ENCODE assay signal across 25 cellular contexts in the genomic region with DNA sequence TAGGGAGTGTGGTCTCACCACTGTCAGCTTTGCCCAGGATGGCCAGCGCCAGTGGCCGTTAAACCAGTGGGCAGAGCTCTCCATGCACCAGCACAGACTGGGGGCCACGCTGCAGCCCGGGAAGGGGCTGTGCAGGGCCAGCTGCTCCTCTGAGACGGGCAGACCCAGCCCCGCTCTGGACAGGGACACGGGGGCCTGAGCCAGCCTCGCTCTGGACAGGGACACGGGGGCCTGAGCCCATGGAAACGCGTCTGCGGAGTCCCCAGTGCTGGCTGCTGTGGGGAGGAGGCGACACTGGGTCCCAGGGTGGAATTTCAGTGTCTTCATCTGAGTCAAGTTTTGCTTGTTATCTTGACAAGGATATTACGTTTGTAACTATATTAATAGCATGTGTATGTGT.
"Had no signal": no experiment of that assay in that cellular context is flagged by ENCODE, and none has a peak within 500 bp of the region (broad histone marks: within the 10 kb centered on the region; RNA-seq: fewer than 3 reads in every experiment).

No MANE protein-coding gene starts in this region.

- H3K36me3 ChIP-seq: ovary, right lobe of liver, sigmoid colon, suprapubic skin, tibial artery, transverse colon, vagina had no signal

- H3K4me3 ChIP-seq: ovary, psoas muscle, right lobe of liver, sigmoid colon, suprapubic skin, testis, tibial artery, transverse colon, vagina had no signal

- H3K27me3 ChIP-seq: ovary, right lobe of liver, sigmoid colon, testis, transverse colon, vagina had no signal

- H3K4me1 ChIP-seq: parathyroid adenoma, psoas muscle, right lobe of liver, sigmoid colon, suprapubic skin, testis, tibial artery, transverse colon, vagina had no signal

- H3K9ac ChIP-seq: parathyroid adenoma had no signal

- H3K27ac ChIP-seq: ovary, parathyroid adenoma, psoas muscle, right lobe of liver, sigmoid colon, suprapubic skin, testis, tibial artery, transverse colon, vagina had no signal

- H2AFZ ChIP-seq: parathyroid adenoma had no signal

- ATAC-seq: naive thymus-derived CD8-positive, alpha-beta T cell; psoas muscle; right cardiac atrium; stimulated activated memory B cell treated with anti-CD40 and anti-IgM and Interleukin-4, amounts not matched to agents 10 μg/mL and 1 μg/mL and 100 μg/mL, for 72 hours; stimulated activated naive CD8-positive, alpha-beta T cell treated with anti-CD3 and anti-CD28 coated beads, Interleukin-15, amount 100 ng/mL, for 72 hours; stimulated activated naive CD8-positive, alpha-beta T cell treated with anti-CD3 and anti-CD28 coated beads, Interleukin-15, Interleukin-2, amounts not matched to agents 100 U/mL and 50 U/mL, for 24 hours had no signal

- H3K9me3 ChIP-seq: ovary, psoas muscle, right lobe of liver, sigmoid colon, suprapubic skin, testis, tibial artery, transverse colon, vagina had no signal

- DNase-seq: naive B cell; nephron progenitor cell; occipital lobe; ovary; psoas muscle; right cardiac atrium; sigmoid colon; small intestine; stimulated activated CD4-positive, alpha-beta T cell treated with anti-CD3 and anti-CD28 coated beads, Interleukin-12 subunit alpha, Interleukin-12 subunit beta, amount 100 ng/mL, for 4 hours; stimulated activated CD4-positive, alpha-beta T cell treated with anti-CD3 and anti-CD28 coated beads, Interleukin-1b, Interleukin-23, amount 100 ng/mL, for 48 hours; stimulated activated CD4-positive, alpha-beta T cell treated with anti-CD3 and anti-CD28 coated beads, Interleukin-4, amount 100 ng/mL, for 1 hour; stimulated activated CD4-positive, alpha-beta T cell treated with anti-CD3 and anti-CD28 coated beads, Interleukin-4, amount 100 ng/mL, for 4 hours; stimulated activated CD8-positive, alpha-beta memory T cell treated with anti-CD3 and anti-CD28 coated beads, Interleukin-4, amount 100 ng/mL, for 48 hours; stimulated activated naive CD4-positive, alpha-beta T cell; stimulated activated naive CD8-positive, alpha-beta T cell treated with anti-CD3 and anti-CD28 coated beads, Interleukin-15, amount 100 ng/mL, for 72 hours; stimulated activated naive CD8-positive, alpha-beta T cell treated with anti-CD3 and anti-CD28 coated beads, Interleukin-15, Interleukin-2, amounts not matched to agents 100 U/mL and 50 U/mL, for 24 hours; testis; tibial artery; transverse colon had no signal
